In genomic region chr6:13434777-13435176, GRCh38 we compare ENCODE assay signal across 19 cellular contexts. TPM values are rescaled to one million over a fixed set of nuclear protein-coding genes. Genes with fewer than 3 reads are reported as not detected.
DNase-seq lines count a peak whose midpoint lies in the region; ATAC-seq and TF ChIP-seq lines count a peak whose summit lies in the region.
"Had no signal": no experiment of that assay in that cellular context is flagged by ENCODE, and none has a peak within 500 bp of the region (broad histone marks: within the 10 kb centered on the region; RNA-seq: fewer than 3 reads in every experiment).

No MANE protein-coding gene starts in this region.

- DNase-seq in activated CD4-positive, alpha-beta T cell treated with anti-CD3 and anti-CD28 coated beads, Interleukin-2, amount 10 ng/mL, durations not matched to agents 7 days and 5 days: no peak
- DNase-seq in activated CD4-positive, alpha-beta T cell treated with anti-CD3 and anti-CD28 coated beads for 36 hours: no peak
- DNase-seq in coronary artery (ENCODE audit: low spot score): peak; percentile 33
- no peak for DNase-seq in natural killer cell treated with Interleukin-12 subunit alpha and Interleukin-12 subunit beta and Interleukin-15 and Interleukin-18, amount 100 ng/mL, for 72 hours (ENCODE audit: low spot score)
- no peak for DNase-seq in SK-N-DZ (ENCODE audit: low spot score)
- DNase-seq: Calu3, DMS79, HFFc6, Kasumi-1, NCI-H1417, NCI-H1930, NCI-H2171, NCI-H774, SIG-M5 had no signal

- H3K4me3 Mint-ChIP-seq in activated CD4-positive, alpha-beta T cell treated with anti-CD3 and anti-CD28 coated beads, Interleukin-2, amount 10 ng/mL, durations not matched to agents 7 days and 5 days: no peak overlapping the region
- no peak overlapping the region for H3K4me3 Mint-ChIP-seq in activated CD4-positive, alpha-beta T cell treated with anti-CD3 and anti-CD28 coated beads for 36 hours
- peak overlapping the region; percentile 56 for H3K4me3 Mint-ChIP-seq in natural killer cell treated with Interleukin-12 subunit alpha and Interleukin-12 subunit beta and Interleukin-15 and Interleukin-18, amount 100 ng/mL, for 72 hours
- H3K4me3 Mint-ChIP-seq: HFFc6 had no signal

- peak overlapping the region; percentile 76 for H3K27ac Mint-ChIP-seq in activated CD4-positive, alpha-beta T cell treated with anti-CD3 and anti-CD28 coated beads, Interleukin-2, amount 10 ng/mL, durations not matched to agents 7 days and 5 days
- H3K27ac Mint-ChIP-seq in activated CD4-positive, alpha-beta T cell treated with anti-CD3 and anti-CD28 coated beads for 36 hours: no peak overlapping the region
- peak overlapping the region; percentile 85 to 91 for H3K27ac Mint-ChIP-seq in natural killer cell treated with Interleukin-12 subunit alpha and Interleukin-12 subunit beta and Interleukin-15 and Interleukin-18, amount 100 ng/mL, for 72 hours
- H3K27ac Mint-ChIP-seq: HFFc6 had no signal

- H3K27me3 Mint-ChIP-seq in activated CD4-positive, alpha-beta T cell treated with anti-CD3 and anti-CD28 coated beads, Interleukin-2, amount 10 ng/mL, durations not matched to agents 7 days and 5 days: no peaks in the 10 kb centered on the region
- H3K27me3 Mint-ChIP-seq in activated CD4-positive, alpha-beta T cell treated with anti-CD3 and anti-CD28 coated beads for 36 hours: no peaks in the 10 kb centered on the region
- H3K27me3 Mint-ChIP-seq in natural killer cell treated with Interleukin-12 subunit alpha and Interleukin-12 subunit beta and Interleukin-15 and Interleukin-18, amount 100 ng/mL, for 72 hours: no peaks in the 10 kb centered on the region

- H3K27ac ChIP-seq in coronary artery: no peak overlapping the region
- H3K27ac ChIP-seq: C4-2B had no signal

- CTCF ChIA-PET in activated CD4-positive, alpha-beta T cell treated with anti-CD3 and anti-CD28 coated beads, Interleukin-2, amount 10 ng/mL, durations not matched to agents 7 days and 5 days (lab: Charles Lee): interaction anchor here (0.6 to 1.4 kb wide), 3 partner anchors 10 to 65 kb away, joined by 3 read pairs; no protein-coding TSS in a partner anchor
- CTCF ChIA-PET in activated CD4-positive, alpha-beta T cell treated with anti-CD3 and anti-CD28 coated beads for 36 hours (lab: Charles Lee): interaction anchor here (0.6 to 1.7 kb wide), 4 partner anchors 80 to 258 kb away, joined by 3 to 5 read pairs (median 3); no protein-coding TSS in a partner anchor

- POLR2A ChIA-PET in activated CD4-positive, alpha-beta T cell treated with anti-CD3 and anti-CD28 coated beads, Interleukin-2, amount 10 ng/mL, durations not matched to agents 7 days and 5 days (lab: Charles Lee): no interaction called here
- POLR2A ChIA-PET in activated CD4-positive, alpha-beta T cell treated with anti-CD3 and anti-CD28 coated beads for 36 hours (lab: Charles Lee): no interaction called here

- TF ChIP-seq CTCF in coronary artery (IDR thresholded peaks at IDR 0.05): no peak

- H3K4me3 ChIP-seq in coronary artery: no peak overlapping the region

- H3K9me3 Mint-ChIP-seq in activated CD4-positive, alpha-beta T cell treated with anti-CD3 and anti-CD28 coated beads, Interleukin-2, amount 10 ng/mL, durations not matched to agents 7 days and 5 days: peaks cover 11% of the 10 kb centered on the region
- peaks cover 4% of the 10 kb centered on the region for H3K9me3 Mint-ChIP-seq in activated CD4-positive, alpha-beta T cell treated with anti-CD3 and anti-CD28 coated beads for 36 hours (ENCODE audit: low read depth)
- H3K9me3 Mint-ChIP-seq in natural killer cell treated with Interleukin-12 subunit alpha and Interleukin-12 subunit beta and Interleukin-15 and Interleukin-18, amount 100 ng/mL, for 72 hours: peaks cover 3% of the 10 kb centered on the region
- H3K9me3 Mint-ChIP-seq: HFFc6 had no signal

- intact Hi-C loops in activated CD4-positive, alpha-beta T cell treated with anti-CD3 and anti-CD28 coated beads for 36 hours (cut with DNase I, micrococcal nuclease): no loop called here

- peaks cover 67% of the 10 kb centered on the region for H3K4me1 Mint-ChIP-seq in activated CD4-positive, alpha-beta T cell treated with anti-CD3 and anti-CD28 coated beads, Interleukin-2, amount 10 ng/mL, durations not matched to agents 7 days and 5 days
- H3K4me1 Mint-ChIP-seq in activated CD4-positive, alpha-beta T cell treated with anti-CD3 and anti-CD28 coated beads for 36 hours: peaks cover 50% of the 10 kb centered on the region
- peaks cover 66 to 70% of the 10 kb centered on the region in 2 donors for H3K4me1 Mint-ChIP-seq in natural killer cell treated with Interleukin-12 subunit alpha and Interleukin-12 subunit beta and Interleukin-15 and Interleukin-18, amount 100 ng/mL, for 72 hours (ENCODE audit: low read depth in 2 of 2)

- H3K36me3 Mint-ChIP-seq in activated CD4-positive, alpha-beta T cell treated with anti-CD3 and anti-CD28 coated beads, Interleukin-2, amount 10 ng/mL, durations not matched to agents 7 days and 5 days (ENCODE audit: low read depth): peaks cover 7% of the 10 kb centered on the region
- peaks cover 13% of the 10 kb centered on the region for H3K36me3 Mint-ChIP-seq in activated CD4-positive, alpha-beta T cell treated with anti-CD3 and anti-CD28 coated beads for 36 hours (ENCODE audit: low read depth)
- H3K36me3 Mint-ChIP-seq in natural killer cell treated with Interleukin-12 subunit alpha and Interleukin-12 subunit beta and Interleukin-15 and Interleukin-18, amount 100 ng/mL, for 72 hours: no peaks in the 10 kb centered on the region

- no peak for ATAC-seq in activated CD4-positive, alpha-beta T cell treated with anti-CD3 and anti-CD28 coated beads for 36 hours
- peak; percentile 37 for ATAC-seq in HG02678 (IDR thresholded peaks at IDR 0.05; ENCODE audit: unreplicated experiment)
- ATAC-seq in natural killer cell treated with Interleukin-12 subunit alpha and Interleukin-12 subunit beta and Interleukin-15 and Interleukin-18, amount 100 ng/mL, for 72 hours: peak; percentile 58 to 68
- no peak for ATAC-seq in GM21367 (IDR thresholded peaks at IDR 0.05; ENCODE audit: unreplicated experiment)
- no peak for ATAC-seq in GM19397 (IDR thresholded peaks at IDR 0.05; ENCODE audit: unreplicated experiment)

RNA-seq across cellular contexts. Expression of gene GFOD1, which starts 52.6 kb away (rescaled TPM):
- 1 to 10 TPM; 2.4 TPM for total RNA-seq in activated CD4-positive, alpha-beta T cell treated with anti-CD3 and anti-CD28 coated beads, Interleukin-2, amount 10 ng/mL, durations not matched to agents 7 days and 5 days
- 1 to 10 TPM; 4.2 to 5.8 TPM for total RNA-seq in activated CD4-positive, alpha-beta T cell treated with anti-CD3 and anti-CD28 coated beads for 36 hours
- total RNA-seq in natural killer cell treated with Interleukin-12 subunit alpha and Interleukin-12 subunit beta and Interleukin-15 and Interleukin-18, amount 100 ng/mL, for 72 hours: 10 to 100 TPM in 1 of 2 donors, 1 to 10 TPM in 1; 9.7 to 12.1 TPM
- 4.0 and 7.0 TPM in 2 replicates for polyA plus RNA-seq in SK-N-DZ (2014; cell fraction: cytosol; rRNA removed)
- 3.7 and 7.7 TPM in 2 replicates for polyA plus RNA-seq in SK-N-DZ (2014; cell fraction: nucleus; rRNA removed)
- total RNA-seq: G401 had no signal

Comparison
In these comparisons a context has a peak if more than half of its experiments do, and no peak if none do; other contexts are left out.
1. ATAC-seq: peak in HG02678 (single experiment) and natural killer cell treated with Interleukin-12 subunit alpha and Interleukin-12 subunit beta and Interleukin-15 and Interleukin-18, amount 100 ng/mL, for 72 hours (2 of 2); none in activated CD4-positive, alpha-beta T cell treated with anti-CD3 and anti-CD28 coated beads for 36 hours (single experiment), GM21367 (single experiment) and GM19397 (single experiment).